Comparison of ENCODE assay signal across 1 cellular context in the genomic region with DNA sequence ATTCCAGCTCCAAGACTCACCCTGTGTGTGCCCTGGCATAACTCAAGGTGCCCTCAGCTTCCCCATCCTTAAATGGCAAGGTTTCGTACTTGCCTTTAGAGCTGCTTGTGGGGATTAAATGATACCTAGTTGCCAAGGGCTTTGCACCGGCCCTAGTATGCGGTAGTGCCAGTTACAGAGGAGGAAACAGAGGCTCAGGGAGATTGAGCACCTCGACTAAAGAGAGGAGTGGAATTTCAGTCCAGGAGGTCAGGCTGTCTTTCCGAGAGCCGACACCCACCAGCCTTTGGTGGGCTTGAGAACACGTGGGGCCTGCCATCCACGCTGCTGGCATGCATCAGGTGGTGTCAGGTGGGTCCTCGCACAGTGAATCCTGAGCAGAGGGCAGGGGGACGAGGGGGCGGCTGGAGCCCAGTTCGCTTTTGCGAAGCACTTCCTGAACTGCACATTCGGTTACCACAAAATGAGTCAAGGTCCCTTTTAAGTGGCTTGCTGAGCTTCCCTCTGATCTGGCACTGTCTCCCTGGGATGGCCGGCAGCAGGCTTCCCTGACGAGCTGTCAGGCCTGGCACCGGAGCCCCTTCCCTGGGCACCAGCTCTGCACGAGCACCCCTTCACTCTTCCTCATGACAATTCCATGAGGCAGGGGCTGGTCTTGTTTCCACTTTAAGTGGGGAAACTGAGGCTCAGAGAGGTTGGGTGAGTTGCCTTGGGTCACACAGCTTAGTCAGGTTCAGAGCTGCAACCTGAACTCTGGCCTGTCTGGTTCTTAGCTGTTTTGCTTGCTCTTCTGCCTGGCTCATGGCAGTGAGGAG.
TF ChIP-seq lines count a peak whose summit lies in the region.

No MANE protein-coding gene starts in this region.

TF ChIP-seq in HepG2, 621 proteins besides CTCF, POLR2A, EP300 and RAD21:
- peak; percentile 74 for TF ChIP-seq ZNF768 (CRISPR knock-in tag; IDR thresholded peaks at IDR 0.05)
